ENCODE assay signal across 20 cellular contexts in the genomic region with DNA sequence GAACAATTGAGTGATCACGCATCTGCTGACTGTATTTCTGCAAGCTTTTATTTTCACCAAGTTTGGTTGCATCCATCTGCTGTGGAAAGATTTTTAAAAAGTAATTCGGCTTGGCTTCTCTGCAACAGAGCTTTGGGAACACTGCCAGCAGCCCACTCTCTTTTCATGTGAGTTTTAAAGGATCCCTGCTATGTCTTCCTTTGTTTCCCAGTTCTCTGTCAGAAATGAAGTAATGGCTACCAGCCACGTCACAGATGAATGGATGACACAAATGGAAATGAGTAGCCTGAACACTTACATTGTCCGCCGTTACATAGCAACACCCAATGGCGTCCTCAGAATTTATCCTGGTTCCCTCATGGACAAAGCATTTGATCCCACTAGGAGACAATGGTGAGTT.
DNase-seq lines count a peak whose midpoint lies in the region; ATAC-seq and TF ChIP-seq lines count a peak whose summit lies in the region.
"Had no signal": no experiment of that assay in that cellular context is flagged by ENCODE, and none has a peak within 500 bp of the region (broad histone marks: within the 10 kb centered on the region; RNA-seq: fewer than 3 reads in every experiment).

No MANE protein-coding gene starts in this region.

- TF ChIP-seq CTCF in brain (conservative IDR thresholded peaks at IDR 0.05) = no peak
- TF ChIP-seq CTCF in activated CD8-positive, alpha-beta T cell treated with anti-CD3 and anti-CD28 coated beads for 36 hours (IDR thresholded peaks at IDR 0.05) = no peak

- DNase-seq in NCI-H748 (lab: John Stamatoyannopoulos, UW; ENCODE audit: unreplicated experiment) (peak; percentile 51), NCI-H748 treated with DMSO at 0.1 percent for 48 hours (lab: John Stamatoyannopoulos, UW) (no peak), hypothalamus (lab: John Stamatoyannopoulos, UW) (peak in 26 of 51 donors; percentile 3 to 58 (median 28)), superior temporal gyrus (ENCODE audit: extremely low spot score) (peak; percentile 41), NCI-H2196 treated with DMSO at 0.1 percent for 48 hours (lab: John Stamatoyannopoulos, UW; ENCODE audit: unreplicated experiment) (no peak), MV-4-11 (lab: John Stamatoyannopoulos, UW) (no peak)
- DNase-seq in activated CD8-positive, alpha-beta T cell treated with anti-CD3 and anti-CD28 coated beads for 36 hours = no peak
- DNase-seq: amniotic stem cell; DMS153; effector memory CD4-positive, alpha-beta T cell; foreskin keratinocyte; NCI-H1092; stomach; transverse colon had no signal

- CTCF ChIA-PET in activated CD8-positive, alpha-beta T cell treated with anti-CD3 and anti-CD28 coated beads for 36 hours (lab: Charles Lee) = interaction anchor here (0.9 to 4.0 kb wide), 8 partner anchors 10 to 411 kb away, joined by 3 to 21 read pairs (median 4); no protein-coding TSS in a partner anchor

- H3K36me3 Mint-ChIP-seq in brain = peaks cover 70% of the 10 kb centered on the region
- H3K36me3 Mint-ChIP-seq in activated CD8-positive, alpha-beta T cell treated with anti-CD3 and anti-CD28 coated beads for 36 hours (ENCODE audit: low read depth) = no peaks in the 10 kb centered on the region
- H3K36me3 Mint-ChIP-seq: activated CD8-positive, alpha-beta memory T cell treated with anti-CD3 and anti-CD28 coated beads, Interleukin-2, amount 10 ng/mL, durations not matched to agents 7 days and 5 days; activated naive CD4-positive, alpha-beta T cell treated with anti-CD3 and anti-CD28 coated beads, Interleukin-2, amount 10 ng/mL, durations not matched to agents 7 days and 5 days had no signal

- peaks cover 38% of the 10 kb centered on the region for H3K4me1 Mint-ChIP-seq in brain
- no peaks in the 10 kb centered on the region for H3K4me1 Mint-ChIP-seq in activated CD8-positive, alpha-beta T cell treated with anti-CD3 and anti-CD28 coated beads for 36 hours (ENCODE audit: low read depth)
- H3K4me1 Mint-ChIP-seq: activated CD8-positive, alpha-beta memory T cell treated with anti-CD3 and anti-CD28 coated beads, Interleukin-2, amount 10 ng/mL, durations not matched to agents 7 days and 5 days; activated naive CD4-positive, alpha-beta T cell treated with anti-CD3 and anti-CD28 coated beads, Interleukin-2, amount 10 ng/mL, durations not matched to agents 7 days and 5 days; B cell had no signal

- POLR2A ChIA-PET in activated CD8-positive, alpha-beta T cell treated with anti-CD3 and anti-CD28 coated beads for 36 hours (lab: Charles Lee) = no interaction called here

- H3K27me3 Mint-ChIP-seq in brain = no peaks in the 10 kb centered on the region
- H3K27me3 Mint-ChIP-seq in activated CD8-positive, alpha-beta T cell treated with anti-CD3 and anti-CD28 coated beads for 36 hours = no peaks in the 10 kb centered on the region

- H3K27ac Mint-ChIP-seq in brain = peak overlapping the region; percentile 91 to 100 (median 98)
- no peak overlapping the region for H3K27ac Mint-ChIP-seq in activated CD8-positive, alpha-beta T cell treated with anti-CD3 and anti-CD28 coated beads for 36 hours
- H3K27ac Mint-ChIP-seq: activated CD8-positive, alpha-beta memory T cell treated with anti-CD3 and anti-CD28 coated beads, Interleukin-2, amount 10 ng/mL, durations not matched to agents 7 days and 5 days; activated naive CD4-positive, alpha-beta T cell treated with anti-CD3 and anti-CD28 coated beads, Interleukin-2, amount 10 ng/mL, durations not matched to agents 7 days and 5 days; activated T-cell treated with anti-CD3 and anti-CD28 coated beads, Interleukin-2, amount 50 U/mL, for 72 hours; B cell had no signal

- intact Hi-C loops in activated CD8-positive, alpha-beta T cell treated with anti-CD3 and anti-CD28 coated beads for 36 hours (cut with micrococcal nuclease) = no loop called here

- no peak for ATAC-seq in activated CD8-positive, alpha-beta T cell treated with anti-CD3 and anti-CD28 coated beads for 36 hours
- ATAC-seq: activated T-cell treated with anti-CD3 and anti-CD28 coated beads, Interleukin-2, amount 50 U/mL, for 72 hours; esophagus mucosa had no signal

- H3K4me3 Mint-ChIP-seq in brain = peak overlapping the region; percentile 7 to 71 (median 66)
- H3K4me3 Mint-ChIP-seq in activated CD8-positive, alpha-beta T cell treated with anti-CD3 and anti-CD28 coated beads for 36 hours = no peak overlapping the region
- H3K4me3 Mint-ChIP-seq: activated CD8-positive, alpha-beta memory T cell treated with anti-CD3 and anti-CD28 coated beads, Interleukin-2, amount 10 ng/mL, durations not matched to agents 7 days and 5 days; activated naive CD4-positive, alpha-beta T cell treated with anti-CD3 and anti-CD28 coated beads, Interleukin-2, amount 10 ng/mL, durations not matched to agents 7 days and 5 days; activated T-cell treated with anti-CD3 and anti-CD28 coated beads, Interleukin-2, amount 50 U/mL, for 72 hours; B cell had no signal

- no peaks in the 10 kb centered on the region for H3K9me3 Mint-ChIP-seq in brain
- no peaks in the 10 kb centered on the region for H3K9me3 Mint-ChIP-seq in activated CD8-positive, alpha-beta T cell treated with anti-CD3 and anti-CD28 coated beads for 36 hours
- H3K9me3 Mint-ChIP-seq: activated naive CD4-positive, alpha-beta T cell treated with anti-CD3 and anti-CD28 coated beads, Interleukin-2, amount 10 ng/mL, durations not matched to agents 7 days and 5 days; activated T-cell treated with anti-CD3 and anti-CD28 coated beads, Interleukin-2, amount 50 U/mL, for 72 hours had no signal

Comparison
In these comparisons a context has a peak if more than half of its experiments do, and no peak if none do; other contexts are left out.
1. DNase-seq: peak in NCI-H748 (single experiment), hypothalamus (26 of 51) and superior temporal gyrus (single experiment); none in NCI-H748 treated with DMSO at 0.1 percent for 48 hours (single experiment), NCI-H2196 treated with DMSO at 0.1 percent for 48 hours (single experiment), activated CD8-positive, alpha-beta T cell treated with anti-CD3 and anti-CD28 coated beads for 36 hours (single experiment) and MV-4-11 (single experiment).